Comparison of ENCODE assay signal across 1 cellular context in the genomic region with DNA sequence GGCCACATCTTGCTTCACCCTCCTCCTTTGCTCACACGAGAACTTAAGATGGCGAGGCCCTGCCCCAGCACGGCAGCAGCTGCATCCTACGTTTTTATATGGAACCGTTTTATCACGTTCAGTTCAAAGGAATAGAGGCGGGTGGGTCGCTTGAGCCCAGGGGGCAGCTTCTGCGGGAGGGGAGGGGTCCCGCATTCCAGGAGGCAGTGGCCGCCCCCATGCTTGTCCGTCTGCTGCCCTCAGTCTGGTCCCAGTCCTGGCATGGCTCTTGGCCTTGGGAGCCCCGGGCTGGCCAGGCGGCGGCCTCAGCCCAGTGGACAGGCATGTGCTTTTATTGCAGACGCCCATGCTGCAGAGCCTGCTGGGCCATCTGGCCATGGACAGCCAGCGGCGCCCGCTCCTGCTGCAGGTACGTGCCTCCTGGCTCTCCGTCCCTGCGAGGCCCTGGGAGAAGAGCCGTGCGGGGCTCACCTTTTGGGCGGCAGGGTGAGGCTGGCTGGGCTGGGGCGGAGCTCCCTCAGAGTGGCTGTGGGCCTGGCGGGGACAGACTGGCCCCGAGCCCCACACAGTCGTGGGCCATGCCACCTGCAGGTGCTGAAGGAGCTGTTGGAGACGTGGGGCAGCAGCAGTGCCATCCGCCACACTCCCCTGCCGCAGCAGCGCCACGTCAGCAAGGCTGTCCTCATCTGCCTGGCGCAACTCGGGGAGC.
TF ChIP-seq lines count a peak whose summit lies in the region.

No MANE protein-coding gene starts in this region.

TF ChIP-seq in HepG2, 621 proteins besides CTCF, POLR2A, EP300 and RAD21:
- 0 out of 2 replicates have a peak, but pooled peaks have one; percentile 43 for TF ChIP-seq RBFOX2 (IDR thresholded peaks at IDR 0.05; ENCODE audit: low read depth, low read length)
- TF ChIP-seq RNF2 (conservative IDR thresholded peaks at IDR 0.05; ENCODE audit: low read depth) = no peak
- peak; percentile 70 for TF ChIP-seq AGO2 (optimal IDR thresholded peaks at IDR 0.05; ENCODE audit: low read depth, low read length)
